In the genomic region with DNA sequence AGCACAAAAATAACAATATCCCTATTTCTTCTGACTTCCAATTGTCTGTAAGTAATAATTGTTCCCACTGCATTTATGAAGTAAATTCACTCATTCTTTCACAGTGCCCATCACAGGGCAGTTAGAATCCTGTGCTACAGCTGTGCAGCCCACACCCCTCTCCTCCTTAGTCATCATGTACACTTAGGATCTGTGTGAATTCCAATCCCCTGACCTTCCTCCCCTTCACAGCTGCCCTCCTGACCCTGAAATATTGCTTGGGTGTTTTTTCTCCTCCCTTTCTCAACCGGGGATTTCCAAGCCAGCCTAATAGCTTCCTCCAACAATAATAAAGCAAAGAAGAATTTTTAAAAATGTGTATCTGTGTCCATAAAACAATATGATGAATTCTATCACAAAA, we compare ENCODE assay signal across 11 cellular contexts.
DNase-seq lines count a peak whose midpoint lies in the region; FAIRE-seq and TF ChIP-seq lines count a peak whose summit lies in the region.
"Had no signal": no experiment of that assay in that cellular context is flagged by ENCODE, and none has a peak within 500 bp of the region (broad histone marks: within the 10 kb centered on the region; RNA-seq: fewer than 3 reads in every experiment).

No MANE protein-coding gene starts in this region.

- peak overlapping the region; percentile 47 for H3K4me2 ChIP-seq in astrocyte (ENCODE audit: low read length)

- peak overlapping the region; percentile 88 for H3K27ac Mint-ChIP-seq in astrocyte (ENCODE audit: unreplicated experiment)
- H3K27ac Mint-ChIP-seq in progenitor cell of endocrine pancreas: no peak overlapping the region

- H3K9me3 Mint-ChIP-seq in astrocyte (ENCODE audit: unreplicated experiment): no peaks in the 10 kb centered on the region
- H3K9me3 Mint-ChIP-seq in progenitor cell of endocrine pancreas (ENCODE audit: low read depth): no peaks in the 10 kb centered on the region

- H3K27me3 ChIP-seq in astrocyte (ENCODE audit: insufficient read depth, low read length): no peaks in the 10 kb centered on the region

- H3K27me3 Mint-ChIP-seq in astrocyte (ENCODE audit: low read depth, unreplicated experiment): no peaks in the 10 kb centered on the region
- H3K27me3 Mint-ChIP-seq in progenitor cell of endocrine pancreas: peaks cover 25% of the 10 kb centered on the region

- no peak overlapping the region for H3K27ac ChIP-seq in astrocyte (ENCODE audit: low read depth, low read length)

- no peaks in the 10 kb centered on the region for H3K9me3 ChIP-seq in astrocyte (ENCODE audit: insufficient read depth, low read depth, low read length)

- H3K79me2 ChIP-seq in astrocyte (ENCODE audit: insufficient read depth, low read length): no peaks in the 10 kb centered on the region

- H4K20me1 ChIP-seq in astrocyte (ENCODE audit: insufficient read depth, low read length): no peaks in the 10 kb centered on the region

- no peak for FAIRE-seq in astrocyte (lab: Jason Lieb, UNC)
- FAIRE-seq: H1, small intestine had no signal

- TF ChIP-seq CTCF in astrocyte (IDR thresholded peaks at IDR 0.05; ENCODE audit: insufficient read depth, low read depth, low read length) (no peak), progenitor cell of endocrine pancreas (IDR thresholded peaks at IDR 0.05; ENCODE audit: unreplicated experiment) (no peak)

- H3K4me1 ChIP-seq in astrocyte (ENCODE audit: insufficient read depth, low read length): peaks cover 35% of the 10 kb centered on the region

- H3K4me1 Mint-ChIP-seq in astrocyte (ENCODE audit: low read depth, unreplicated experiment) (peaks cover 66% of the 10 kb centered on the region), progenitor cell of endocrine pancreas (ENCODE audit: low read depth) (peaks cover 4% of the 10 kb centered on the region)

- H3K9ac ChIP-seq in astrocyte (ENCODE audit: low read length): no peak overlapping the region

- H3K4me3 ChIP-seq in astrocyte (ENCODE audit: insufficient read depth, low read depth, low read length): no peak overlapping the region

- H3K4me3 Mint-ChIP-seq in astrocyte (ENCODE audit: unreplicated experiment) (peak overlapping the region; percentile 62), progenitor cell of endocrine pancreas (ENCODE audit: low read depth) (no peak overlapping the region)

- no peaks in the 10 kb centered on the region for H3K36me3 ChIP-seq in astrocyte (ENCODE audit: insufficient read depth, low read length)

- H3K36me3 Mint-ChIP-seq in astrocyte (ENCODE audit: low read depth, unreplicated experiment) (no peaks in the 10 kb centered on the region), progenitor cell of endocrine pancreas (ENCODE audit: insufficient read depth) (no peaks in the 10 kb centered on the region)

- peak; percentile 78 for DNase-seq in A172 (ENCODE audit: low spot score)
- peak; percentile 90 for DNase-seq in HS-5 (ENCODE audit: low read depth)
- DNase-seq in astrocyte (ENCODE audit: low read depth): peak; percentile 67
- DNase-seq in kidney glomerular epithelial cell (lab: John Stamatoyannopoulos, UW): peak; percentile 60
- no peak for DNase-seq in COLO829 (ENCODE audit: low spot score)
- DNase-seq in NCI-H1048 (lab: John Stamatoyannopoulos, UW): no peak
- DNase-seq in progenitor cell of endocrine pancreas (ENCODE audit: low spot score, unreplicated experiment): no peak
- DNase-seq in ureter (ENCODE audit: low spot score): no peak
- DNase-seq: NCI-H1105, small intestine had no signal

- H2AFZ ChIP-seq in astrocyte (ENCODE audit: low read depth, low read length): no peak overlapping the region

Comparison
In these comparisons a context has a peak if more than half of its experiments do, and no peak if none do; other contexts are left out.
1. DNase-seq: peak in A172 (single experiment), HS-5 (single experiment), astrocyte (single experiment) and kidney glomerular epithelial cell (single experiment); none in COLO829 (single experiment), NCI-H1048 (single experiment), progenitor cell of endocrine pancreas (single experiment) and ureter (single experiment).